Comparison of ENCODE assay signal across 34 cellular contexts in genomic region chr12:114412825-114413749, GRCh38. TPM values are rescaled to one million over a fixed set of nuclear protein-coding genes. Genes with fewer than 3 reads are reported as not detected.
A peak's percentile ranks its signal among the peaks of the same experiment; 100 is the strongest.
DNase-seq lines count a peak whose midpoint lies in the region; ATAC-seq and TF ChIP-seq lines count a peak whose summit lies in the region.
"Had no signal": no experiment of that assay in that cellular context is flagged by ENCODE, and none has a peak within 500 bp of the region (broad histone marks: within the 10 kb centered on the region; RNA-seq: fewer than 3 reads in every experiment).

No MANE protein-coding gene starts in this region.

- intact Hi-C loops in posterior vena cava (cut with DNase I) = no loop called here

- H3K9me3 ChIP-seq in fibroblast of lung (ENCODE audit: control insufficient read depth, insufficient read depth, low read depth, low read length) = no peaks in the 10 kb centered on the region
- H3K9me3 ChIP-seq: pancreas, right lobe of liver had no signal

- H3K27me3 ChIP-seq in fibroblast of lung (ENCODE audit: control insufficient read depth, insufficient read depth, low read length) = no peaks in the 10 kb centered on the region
- H3K27me3 ChIP-seq in foreskin keratinocyte = peaks cover 78% of the 10 kb centered on the region

- no peak overlapping the region for H2AFZ ChIP-seq in fibroblast of lung (ENCODE audit: low read length)

- no peak overlapping the region for H3K9ac ChIP-seq in fibroblast of lung (ENCODE audit: insufficient read depth, low read length)
- H3K9ac ChIP-seq: KMS-11 had no signal

- TF ChIP-seq CTCF in HFF-Myc (IDR thresholded peaks at IDR 0.05; ENCODE audit: low read depth, low read length, missing control alignments) (no peak), fibroblast of lung (conservative IDR thresholded peaks at IDR 0.05 in 1 of 2, IDR thresholded peaks at IDR 0.05 in 1 of 2; ENCODE audit: low read depth in 1 of 2, low read length in 2 of 2) (no peak), foreskin keratinocyte (conservative IDR thresholded peaks at IDR 0.05) (no peak)

- H4K20me1 ChIP-seq in fibroblast of lung (ENCODE audit: control insufficient read depth, extremely low read depth, insufficient read depth, low read length) = no peaks in the 10 kb centered on the region

- H3K79me2 ChIP-seq in fibroblast of lung (ENCODE audit: control insufficient read depth, insufficient read depth, low read length) = peaks cover 75% of the 10 kb centered on the region

- DNase-seq in ELR (ENCODE audit: low read depth) = peak; percentile 9
- DNase-seq in HFF-Myc (ENCODE audit: extremely low read depth, low read depth) = no peak
- DNase-seq in fibroblast of lung (ENCODE audit: low read depth in 2 of 2) = peak in 1 of 2 donors; percentile 44
- DNase-seq in posterior vena cava (ENCODE audit: low spot score) = peak; percentile 58
- DNase-seq in activated CD4-positive, alpha-beta T cell treated with anti-CD3 and anti-CD28 coated beads for 48 hours = no peak
- DNase-seq in iPS-NIHi7 (ENCODE audit: extremely low spot score) = no peak
- DNase-seq in foreskin keratinocyte = no peak
- DNase-seq: activated CD4-positive, CD25-positive, alpha-beta regulatory T cell treated with anti-CD3 and anti-CD28 coated beads, Interleukin-2, amount 50 U/mL, for 72 hours; activated CD8-positive, alpha-beta T cell treated with anti-CD3 and anti-CD28 coated beads for 36 hours; amygdala; C1 segment of cervical spinal cord; Calu3; DND-41; foreskin melanocyte; MM.1S; NCI-H1417 treated with DMSO at 0.1 percent for 48 hours; NCI-H2081; NCI-H226; NCI-H774; pancreas; right lobe of liver; stimulated activated CD4-positive, alpha-beta T cell treated with anti-CD3 and anti-CD28 coated beads, Interleukin-12 subunit alpha, Interleukin-12 subunit beta, amount 100 ng/mL, for 4 hours; stimulated activated CD4-positive, alpha-beta T cell treated with anti-CD3 and anti-CD28 coated beads, Interleukin-4, amount 100 ng/mL, for 24 hours; T-helper 1 cell had no signal

- H3K4me1 ChIP-seq in fibroblast of lung (ENCODE audit: control insufficient read depth, extremely low read depth, insufficient read depth, low read length) = peaks cover 16% of the 10 kb centered on the region
- no peaks in the 10 kb centered on the region for H3K4me1 ChIP-seq in foreskin keratinocyte
- H3K4me1 ChIP-seq: pancreas had no signal

- H3K4me2 ChIP-seq in fibroblast of lung (ENCODE audit: extremely low read depth, insufficient read depth, low read length) = peak overlapping the region; percentile 73
- H3K4me2 ChIP-seq: KMS-11 had no signal

- no peaks in the 10 kb centered on the region for H3K36me3 ChIP-seq in fibroblast of lung (ENCODE audit: control insufficient read depth, insufficient read depth, low read length)
- H3K36me3 ChIP-seq: pancreas, right lobe of liver had no signal

- H3K4me3 ChIP-seq in HFF-Myc (replicated peaks; ENCODE audit: low read depth, low read length) (peak overlapping the region; percentile 88), fibroblast of lung (replicated peaks in 1 of 4; ENCODE audit: control extremely low read depth in 1 of 4, insufficient read depth in 1 of 4, low read depth in 3 of 4, low read length in 4 of 4) (peak overlapping the region; percentile 3 to 86 (median 50))
- H3K4me3 ChIP-seq: GM12878, lung, pancreas, right lobe of liver had no signal

- H3K27ac ChIP-seq in fibroblast of lung (ENCODE audit: insufficient read depth, low read length) (peak overlapping the region; percentile 92), foreskin keratinocyte (no peak overlapping the region)
- H3K27ac ChIP-seq: KMS-11, pancreas, right lobe of liver had no signal

- no peak for ATAC-seq in GM21390 (IDR thresholded peaks at IDR 0.05; ENCODE audit: unreplicated experiment)
- no peak for ATAC-seq in foreskin keratinocyte
- ATAC-seq: activated CD8-positive, alpha-beta T cell treated with anti-CD3 and anti-CD28 coated beads for 36 hours; activated T-helper 17 cell treated with anti-CD3 and anti-CD28 coated beads, Interleukin-2, amount 50 U/mL, for 72 hours; GM12878; pancreas; right lobe of liver; stimulated activated effector memory CD8-positive, alpha-beta T cell treated with anti-CD3 and anti-CD28 coated beads, Interleukin-12 subunit alpha, Interleukin-12 subunit beta, amount 100 ng/mL, for 72 hours had no signal

RNA-seq across cellular contexts. Expression of gene TBX5, which starts 7.1 kb away (rescaled TPM):
- total RNA-seq in fibroblast of lung = 13.1 and 16.8 TPM in 2 replicates
- 15.9 and 19.4 TPM in 2 replicates for polyA plus RNA-seq in fibroblast of lung
- 11.2 and 14.7 TPM in 2 replicates for polyA plus RNA-seq in fibroblast of lung (2012)
- 29.6 and 41.9 TPM in 2 replicates for polyA minus RNA-seq in fibroblast of lung (ENCODE audit: low replicate concordance)
- not detected for total RNA-seq in posterior vena cava
- total RNA-seq in foreskin keratinocyte = not detected in 2 replicates
- polyA plus RNA-seq in foreskin keratinocyte = not detected in 2 replicates
- total RNA-seq: activated CD8-positive, alpha-beta T cell treated with anti-CD3 and anti-CD28 coated beads for 36 hours; activated T-helper 17 cell treated with anti-CD3 and anti-CD28 coated beads, Interleukin-2, amount 50 U/mL, for 72 hours; Calu3; epithelial cell of proximal tubule; GM12878; pancreas; right lobe of liver; RPMI7951; SK-MEL-5 had no signal
- polyA plus RNA-seq: keratinocyte had no signal

Comparison
In these comparisons a context has a peak if more than half of its experiments do, and no peak if none do; other contexts are left out.
1. DNase-seq: peak in ELR (single experiment) and posterior vena cava (single experiment); none in HFF-Myc (single experiment), activated CD4-positive, alpha-beta T cell treated with anti-CD3 and anti-CD28 coated beads for 48 hours (single experiment), iPS-NIHi7 (single experiment) and foreskin keratinocyte (0 of 2).
2. RNA of gene TBX5, which starts 7.1 kb away (total RNA-seq): 13.1 to 16.8 TPM in fibroblast of lung; not detected in posterior vena cava and not detected in foreskin keratinocyte; every median in the first group is over 10 times any median in the second.